In the genomic region with DNA sequence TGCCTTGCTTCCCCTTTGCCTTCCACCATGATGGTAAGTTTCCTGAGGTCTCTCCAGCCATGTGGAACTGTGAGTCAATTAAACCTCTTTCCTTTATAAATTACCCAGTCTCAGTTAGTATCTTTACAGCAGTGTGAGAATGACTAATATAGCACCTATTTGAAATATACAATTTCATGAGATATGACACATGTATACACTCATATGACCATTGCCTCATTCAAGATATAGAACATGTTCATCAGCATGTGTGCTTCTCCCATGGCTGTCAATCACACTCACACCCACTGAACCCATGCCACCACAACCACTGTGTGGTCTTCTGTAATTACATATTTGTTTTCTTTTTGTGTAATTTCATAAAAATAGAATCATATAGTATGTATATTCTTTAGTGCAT, we compare ENCODE assay signal across 10 cellular contexts.
"Had no signal": no experiment of that assay in that cellular context is flagged by ENCODE, and none has a peak within 500 bp of the region (broad histone marks: within the 10 kb centered on the region; RNA-seq: fewer than 3 reads in every experiment).

No MANE protein-coding gene starts in this region.

- H3K4me3 ChIP-seq: GM23248, HAP-1, K562 had no signal

- H3K36me3 ChIP-seq: HAP-1 had no signal

- DNase-seq: GM23248, GOT3, H7, IMR-90, KG1 had no signal

- FAIRE-seq: HepG2, K562 had no signal

- H3K4me1 ChIP-seq: HAP-1 had no signal

- H3K27ac ChIP-seq: GM23248, HL-60 had no signal

- H3K9me3 ChIP-seq: HAP-1 had no signal

- ATAC-seq: HCT116, HepG2, K562 had no signal
